In the genomic region with DNA sequence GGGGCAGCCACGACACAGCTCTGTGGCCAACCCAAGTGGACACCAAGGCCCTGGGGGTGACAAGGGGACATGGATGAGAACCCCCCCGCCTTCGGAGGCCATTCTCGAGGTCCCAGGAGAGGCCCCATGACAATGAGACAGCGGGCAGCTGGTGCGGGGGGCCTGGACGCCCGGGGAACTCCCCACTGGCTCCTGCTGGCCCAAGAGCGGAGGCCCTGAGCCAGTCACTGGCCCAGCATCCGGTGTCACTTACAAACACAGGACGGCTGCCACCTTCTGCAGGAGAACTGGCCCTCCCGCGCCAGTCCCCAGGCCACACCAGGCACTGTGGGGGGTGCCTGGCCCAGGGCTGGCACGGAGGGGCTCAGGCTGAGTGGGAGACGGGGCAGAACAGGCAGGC, we compare ENCODE assay signal across 14 cellular contexts. TPM values are rescaled to one million over a fixed set of nuclear protein-coding genes. Genes with fewer than 3 reads are reported as not detected.
DNase-seq lines count a peak whose midpoint lies in the region; ATAC-seq and TF ChIP-seq lines count a peak whose summit lies in the region.
"Had no signal": no experiment of that assay in that cellular context is flagged by ENCODE, and none has a peak within 500 bp of the region (broad histone marks: within the 10 kb centered on the region; RNA-seq: fewer than 3 reads in every experiment).

No MANE protein-coding gene starts in this region.

- no peaks in the 10 kb centered on the region for H3K9me3 ChIP-seq in adipocyte (ENCODE audit: control insufficient read depth, low read length)
- no peaks in the 10 kb centered on the region for H3K9me3 ChIP-seq in esophagus squamous epithelium
- no peaks in the 10 kb centered on the region for H3K9me3 ChIP-seq in transverse colon

- H3K4me1 Mint-ChIP-seq in osteocyte (ENCODE audit: unreplicated experiment) = peaks cover 82% of the 10 kb centered on the region

- H3K9me3 Mint-ChIP-seq in osteocyte (ENCODE audit: unreplicated experiment) = no peaks in the 10 kb centered on the region

- TF ChIP-seq EP300 in transverse colon (IDR thresholded peaks at IDR 0.05; ENCODE audit: low read depth) = no peak

- no peaks in the 10 kb centered on the region for H3K27me3 Mint-ChIP-seq in osteocyte (ENCODE audit: unreplicated experiment)

- peak overlapping the region; percentile 81 for H3K9ac ChIP-seq in adipocyte (ENCODE audit: low read length)
- H3K9ac ChIP-seq: parathyroid adenoma had no signal

- H3K27me3 ChIP-seq in adipocyte (replicated peaks; ENCODE audit: control insufficient read depth, insufficient read depth, low read length) (no peaks in the 10 kb centered on the region), esophagus squamous epithelium (no peaks in the 10 kb centered on the region), transverse colon (no peaks in the 10 kb centered on the region)

- H3K36me3 ChIP-seq in adipocyte (ENCODE audit: control insufficient read depth, insufficient read depth, low read length, severe bottlenecking) = no peaks in the 10 kb centered on the region
- H3K36me3 ChIP-seq in esophagus squamous epithelium = peaks cover 0 to 4% (median 0%) of the 10 kb centered on the region in 3 donors
- H3K36me3 ChIP-seq in transverse colon = no peaks in the 10 kb centered on the region

- no peak for ATAC-seq in HG03135 (IDR thresholded peaks at IDR 0.05; ENCODE audit: unreplicated experiment)
- ATAC-seq: left lobe of liver had no signal

- peaks cover 4% of the 10 kb centered on the region for H3K36me3 Mint-ChIP-seq in osteocyte (ENCODE audit: unreplicated experiment)

- TF ChIP-seq CTCF in esophagus squamous epithelium (IDR thresholded peaks at IDR 0.05) (no peak), osteocyte (IDR thresholded peaks at IDR 0.05) (no peak), transverse colon (IDR thresholded peaks at IDR 0.05) (no peak)

- no peak for TF ChIP-seq POLR2A in esophagus squamous epithelium (IDR thresholded peaks at IDR 0.05)
- no peak for TF ChIP-seq POLR2A in transverse colon (IDR thresholded peaks at IDR 0.05)

- peak overlapping the region; percentile 100 for H3K27ac Mint-ChIP-seq in osteocyte (ENCODE audit: unreplicated experiment)

- in situ Hi-C loops in transverse colon (cut with MboI; ENCODE audit: low pct_ligation_motif_present in 1 of 4, low pct_unique_long_range_greater_than_20kb in 1 of 4, low sequenced_read_pairs in 3 of 4) = loop anchor here in 1 of 4 donors (10.0 kb wide), 1 partner anchor 49 kb away; the partner anchor contains the start of gene NCOR2

- H3K27ac ChIP-seq in esophagus squamous epithelium (peak overlapping the region; percentile 88 to 98 (median 96)), transverse colon (peak overlapping the region; percentile 96 to 100 (median 98))
- H3K27ac ChIP-seq: parathyroid adenoma had no signal

- peaks cover 60% of the 10 kb centered on the region for H3K4me1 ChIP-seq in adipocyte (ENCODE audit: control insufficient read depth, insufficient read depth, low read length)
- H3K4me1 ChIP-seq in esophagus squamous epithelium = peaks cover 66 to 100% (median 71%) of the 10 kb centered on the region in 3 donors
- peaks cover 60 to 85% (median 69%) of the 10 kb centered on the region in 4 donors for H3K4me1 ChIP-seq in transverse colon

- no peak overlapping the region for H3K4me3 ChIP-seq in adipocyte (ENCODE audit: low read length)
- H3K4me3 ChIP-seq in esophagus squamous epithelium = peak overlapping the region in 2 of 4 donors; percentile 51 to 70
- no peak overlapping the region for H3K4me3 ChIP-seq in transverse colon

- DNase-seq in adipocyte (ENCODE audit: low read depth) = no peak
- DNase-seq in esophagus squamous epithelium (lab: John Stamatoyannopoulos, UW) = no peak
- no peak for DNase-seq in osteocyte (ENCODE audit: extremely low spot score, unreplicated experiment)
- DNase-seq in transverse colon = no peak
- no peak for DNase-seq in posterior vena cava (ENCODE audit: low spot score)
- no peak for DNase-seq in NCI-H446 (lab: John Stamatoyannopoulos, UW)
- DNase-seq in UCSD-AML1 (lab: John Stamatoyannopoulos, UW; ENCODE audit: unreplicated experiment) = no peak
- DNase-seq: activated CD8-positive, alpha-beta memory T cell treated with anti-CD3 and anti-CD28 coated beads, Interleukin-2, amount 50 U/mL, for 48 hours; amniotic stem cell; NCI-H1105; NCI-H526 had no signal

- intact Hi-C loops in esophagus squamous epithelium (cut with DNase I) (no loop called here), transverse colon (cut with DNase I; ENCODE audit: low total_unique reads) (loop anchor here (5.0 to 10.0 kb wide), 3 partner anchors 36 to 151 kb away; partner anchors contain the start of gene NCOR2), posterior vena cava (cut with DNase I) (loop anchor here in 1 of 2 donors (5.0 kb wide), 2 partner anchors 51 to 59 kb away; partner anchors contain the start of gene NCOR2)

- no peak overlapping the region for H3K4me3 Mint-ChIP-seq in osteocyte (ENCODE audit: unreplicated experiment)

- no CpG with 5 or more reads among the region's 15 CpGs for WGBS in esophagus squamous epithelium, 2 donors
- WGBS in transverse colon (ENCODE audit: low coverage in 1 of 2), 2 donors = 73% methylated on average over 13 of the region's 15 CpGs; no CpG with 5 or more reads in 1 of the 2 donors

RNA-seq across cellular contexts. Expression of gene NCOR2, which starts 51.4 kb away (rescaled TPM):
- total RNA-seq in esophagus squamous epithelium = 10 to 100 TPM; 17.7 to 84.1 (median 45.6) TPM
- 362 and 381 TPM in 2 replicates for total RNA-seq in osteocyte
- 100 to 1,000 TPM in 2 of 4 donors, 10 to 100 TPM in 2; 72.1 to 460 (median 119) TPM for total RNA-seq in transverse colon
- 100 to 1,000 TPM; 210 to 279 TPM for total RNA-seq in posterior vena cava
